In genomic region chrX:12961191-12961718, GRCh38 we compare ENCODE assay signal across 14 cellular contexts. TPM values are rescaled to one million over a fixed set of nuclear protein-coding genes. Genes with fewer than 3 reads are reported as not detected.
DNase-seq lines count a peak whose midpoint lies in the region; ATAC-seq, FAIRE-seq and TF ChIP-seq lines count a peak whose summit lies in the region.
"Had no signal": no experiment of that assay in that cellular context is flagged by ENCODE, and none has a peak within 500 bp of the region (broad histone marks: within the 10 kb centered on the region; RNA-seq: fewer than 3 reads in every experiment).

No MANE protein-coding gene starts in this region.

- H3K9me3 ChIP-seq in Karpas-422 (ENCODE audit: low read length) (no peaks in the 10 kb centered on the region), K562 (replicated peaks; ENCODE audit: control insufficient read depth, insufficient read depth, low read depth, low read length) (no peaks in the 10 kb centered on the region)
- H3K9me3 ChIP-seq: thoracic aorta had no signal

- H3K27me3 ChIP-seq in Karpas-422 (ENCODE audit: low read length) (no peaks in the 10 kb centered on the region), K562 (ENCODE audit: control insufficient read depth in 2 of 2, insufficient read depth in 2 of 2, low read length in 2 of 2) (no peaks in the 10 kb centered on the region)

- BruUV-seq in K562 (replicated peaks; lab: Mats Ljungman, UMichigan), result no TSS peak

- H4K20me1 ChIP-seq in Karpas-422 (ENCODE audit: insufficient read depth, low read depth, low read length) (no peaks in the 10 kb centered on the region), K562 (replicated peaks; ENCODE audit: control insufficient read depth, insufficient read depth, low read length) (no peaks in the 10 kb centered on the region)

- H3K9me2 ChIP-seq in Karpas-422 (replicated peaks; ENCODE audit: insufficient read depth, low read length), result no peaks in the 10 kb centered on the region

- TF ChIP-seq CTCF in K562 (IDR thresholded peaks at IDR 0.05 in 2 of 3, conservative IDR thresholded peaks at IDR 0.05 in 1 of 3; ENCODE audit: insufficient read depth in 2 of 3, low read depth in 1 of 3, low read length in 3 of 3), result no peak

- TF ChIP-seq POLR2A in K562 (conservative IDR thresholded peaks at IDR 0.05), result no peak

- peaks cover 4% of the 10 kb centered on the region for H3K36me3 Mint-ChIP-seq in T-helper 2 cell treated with Interferon-gamma antibody and Interleukin-4, amounts not matched to agents 5 μg/mL and 100 μg/mL, for 36 hours (ENCODE audit: low read depth)
- no peaks in the 10 kb centered on the region for H3K36me3 Mint-ChIP-seq in natural killer cell treated with Interleukin-12 subunit alpha and Interleukin-12 subunit beta and Interleukin-15 and Interleukin-18, amount 100 ng/mL, for 72 hours

- H3K9me1 ChIP-seq in K562 (ENCODE audit: control insufficient read depth, insufficient read depth, low read length), result no peaks in the 10 kb centered on the region

- no peak overlapping the region for H3K4me3 ChIP-seq in Karpas-422 (ENCODE audit: low read length)
- H3K4me3 ChIP-seq in K562, result no peak overlapping the region
- H3K4me3 ChIP-seq: thoracic aorta had no signal

- 49% methylated on average over 2 of the region's 2 CpGs for WGBS in K562 (ENCODE audit: insufficient coverage, low coverage, missing lambda C conversion rate)

- POLR2A ChIA-PET in K562 (lab: Yijun Ruan, JAX), result no interaction called here

- no peak for FAIRE-seq in K562 (lab: Jason Lieb, UNC)
- FAIRE-seq: A204.1 had no signal

- H3K4me2 ChIP-seq in Karpas-422 (ENCODE audit: low read depth, low read length, poor library complexity, severe bottlenecking) (no peak overlapping the region), K562 (ENCODE audit: insufficient read depth, low read length) (peak overlapping the region; percentile 31; the same call in 1 of the 2 replicates)

- intact Hi-C loops in K562 (cut with micrococcal nuclease), result no loop called here

- no peaks in the 10 kb centered on the region for H3K36me3 ChIP-seq in Karpas-422 (ENCODE audit: insufficient read depth, low read length)
- H3K36me3 ChIP-seq in K562 (ENCODE audit: control insufficient read depth, insufficient read depth, low read length), result peaks cover 13% of the 10 kb centered on the region; the same call in 2 of the 3 replicates
- H3K36me3 ChIP-seq: thoracic aorta had no signal

- DNase-seq in T-helper 2 cell treated with Interferon-gamma antibody and Interleukin-4, amounts not matched to agents 5 μg/mL and 100 μg/mL, for 36 hours (ENCODE audit: low spot score), result no peak
- DNase-seq in T-helper 2 cell, result no peak
- peak; percentile 9 for DNase-seq in Karpas-422
- no peak for DNase-seq in K562 (ENCODE audit: extremely low read depth in 1 of 4, low spot score in 3 of 4)
- DNase-seq in natural killer cell treated with Interleukin-12 subunit alpha and Interleukin-12 subunit beta and Interleukin-15 and Interleukin-18, amount 100 ng/mL, for 72 hours (ENCODE audit: low spot score), result no peak
- no peak for DNase-seq in SIG-M5 (lab: John Stamatoyannopoulos, UW)
- DNase-seq in NCI-H1048 (lab: John Stamatoyannopoulos, UW), result no peak
- DNase-seq: activated gamma-delta T cell; central memory CD4-positive, alpha-beta T cell; DMS 273 treated with DMSO at 0.1 percent for 48 hours had no signal

- H3K4me1 Mint-ChIP-seq in T-helper 2 cell treated with Interferon-gamma antibody and Interleukin-4, amounts not matched to agents 5 μg/mL and 100 μg/mL, for 36 hours (ENCODE audit: low read depth), result peaks cover 46% of the 10 kb centered on the region
- peaks cover 53 to 54% of the 10 kb centered on the region in 2 donors for H3K4me1 Mint-ChIP-seq in natural killer cell treated with Interleukin-12 subunit alpha and Interleukin-12 subunit beta and Interleukin-15 and Interleukin-18, amount 100 ng/mL, for 72 hours (ENCODE audit: low read depth in 2 of 2)

- H3K4me3 Mint-ChIP-seq in T-helper 2 cell treated with Interferon-gamma antibody and Interleukin-4, amounts not matched to agents 5 μg/mL and 100 μg/mL, for 36 hours, result peak overlapping the region; percentile 17
- peak overlapping the region; percentile 66 for H3K4me3 Mint-ChIP-seq in natural killer cell treated with Interleukin-12 subunit alpha and Interleukin-12 subunit beta and Interleukin-15 and Interleukin-18, amount 100 ng/mL, for 72 hours

- H3K79me2 ChIP-seq in Karpas-422 (ENCODE audit: low read length) (no peaks in the 10 kb centered on the region), K562 (ENCODE audit: control insufficient read depth, insufficient read depth, low read length) (peaks cover 25% of the 10 kb centered on the region)

- no peak overlapping the region for H3K9ac ChIP-seq in Karpas-422 (ENCODE audit: low read length)
- H3K9ac ChIP-seq in K562 (ENCODE audit: insufficient read depth in 1 of 2, low read depth in 2 of 2, low read length in 2 of 2), result no peak overlapping the region; a peak in 1 of 4 replicates

- H3K27ac Mint-ChIP-seq in T-helper 2 cell treated with Interferon-gamma antibody and Interleukin-4, amounts not matched to agents 5 μg/mL and 100 μg/mL, for 36 hours, result peak overlapping the region; percentile 83
- H3K27ac Mint-ChIP-seq in natural killer cell treated with Interleukin-12 subunit alpha and Interleukin-12 subunit beta and Interleukin-15 and Interleukin-18, amount 100 ng/mL, for 72 hours, result peak overlapping the region; percentile 68 to 89

- TF ChIP-seq RAD21 in K562 (CRISPR knock-in tag; conservative IDR thresholded peaks at IDR 0.05 in 1 of 2, IDR thresholded peaks at IDR 0.05 in 1 of 2), result no peak

- H3K27ac ChIP-seq in Karpas-422 (ENCODE audit: low read length), result no peak overlapping the region
- H3K27ac ChIP-seq in K562 (ENCODE audit: extremely low read depth, low read depth, low read length), result peak overlapping the region; percentile 40; the same call in 2 of the 3 replicates
- H3K27ac ChIP-seq: thoracic aorta had no signal

- ATAC-seq in K562 (no peak), GM21825 (IDR thresholded peaks at IDR 0.05; ENCODE audit: unreplicated experiment) (no peak)
- no peak for ATAC-seq in natural killer cell treated with Interleukin-12 subunit alpha and Interleukin-12 subunit beta and Interleukin-15 and Interleukin-18, amount 100 ng/mL, for 72 hours

- no peak overlapping the region for H2AFZ ChIP-seq in Karpas-422 (ENCODE audit: low read length)
- peak overlapping the region; percentile 40; the same call in 1 of the 2 replicates for H2AFZ ChIP-seq in K562 (ENCODE audit: low read depth, low read length)

- H3K4me1 ChIP-seq in Karpas-422 (ENCODE audit: low read length) (peaks cover 37% of the 10 kb centered on the region), K562 (replicated peaks in 1 of 2; ENCODE audit: control insufficient read depth in 2 of 2, insufficient read depth in 2 of 2, low read length in 2 of 2) (peaks cover 24 to 42% of the 10 kb centered on the region in 2 experiments)

- CTCF ChIA-PET in K562 (lab: Yijun Ruan, JAX; ENCODE audit: low intra/inter-chr PET ratio), result no interaction called here

- H3K9me3 Mint-ChIP-seq in T-helper 2 cell treated with Interferon-gamma antibody and Interleukin-4, amounts not matched to agents 5 μg/mL and 100 μg/mL, for 36 hours, result no peaks in the 10 kb centered on the region
- H3K9me3 Mint-ChIP-seq in natural killer cell treated with Interleukin-12 subunit alpha and Interleukin-12 subunit beta and Interleukin-15 and Interleukin-18, amount 100 ng/mL, for 72 hours, result peaks cover 3% of the 10 kb centered on the region

- in situ Hi-C loops in K562 (cut with MboI), result loop anchor here (25.0 kb wide), 1 partner anchor 701 kb away; the partner anchor contains the start of gene TCEANC

- TF ChIP-seq EP300 in K562 (IDR thresholded peaks at IDR 0.05; ENCODE audit: low read length), result no peak

- no peaks in the 10 kb centered on the region for H3K27me3 Mint-ChIP-seq in T-helper 2 cell treated with Interferon-gamma antibody and Interleukin-4, amounts not matched to agents 5 μg/mL and 100 μg/mL, for 36 hours (ENCODE audit: low read depth)
- peaks cover 0 to 6% of the 10 kb centered on the region in 2 donors for H3K27me3 Mint-ChIP-seq in natural killer cell treated with Interleukin-12 subunit alpha and Interleukin-12 subunit beta and Interleukin-15 and Interleukin-18, amount 100 ng/mL, for 72 hours

RNA-seq across cellular contexts. Expression of gene TMSB4X, which starts 13.7 kb away (rescaled TPM):
- 2,363 and 3,856 TPM in 2 replicates for total RNA-seq in Karpas-422 (2014; rRNA removed; shearing (Covaris generic); ENCODE audit: low replicate concordance)
- 101 and 112 TPM in 2 replicates for total RNA-seq in K562 (2011; cell fraction: chromatin; rRNA removed; ENCODE audit: low replicate concordance)
- 168 and 187 TPM in 2 replicates for total RNA-seq in K562 (2011; cell fraction: nucleolus; rRNA removed)
- total RNA-seq in K562 (2011; cell fraction: nucleoplasm; rRNA removed), result 227 and 306 TPM in 2 replicates
- total RNA-seq in K562 (2014; rRNA removed) (1,035 and 1,094 TPM in 2 replicates), K562 (2014; rRNA removed; fragmentation: Illumina TruSeq; extraction: Trizol) (1,529 and 1,745 TPM in 2 replicates), K562 (2015; rRNA removed; fragmentation: Illumina TruSeq; extraction: Trizol) (1,145 and 1,178 TPM in 2 replicates), K562 (2021) (1,266 and 1,292 TPM in 2 replicates)
- polyA plus RNA-seq in K562 (2011; rRNA removed) (1,337 and 1,853 TPM in 2 replicates), K562 (2014; fragmentation: Illumina TruSeq; extraction: Trizol) (1,680 and 2,424 TPM in 2 replicates), K562 (2014; fragmentation: Nextera tagmentation; extraction: Ambion mirVana) (1,000 to 10,000 TPM; 1,688 to 2,035 TPM), K562 (2014; rRNA removed) (1,576 and 1,785 TPM in 2 replicates)
- 358 and 852 TPM in 2 replicates for polyA plus RNA-seq in K562 (2011; cell fraction: cytosol; rRNA removed)
- polyA plus RNA-seq in K562 (2011; cell fraction: nucleus; rRNA removed), result 404 and 705 TPM in 2 replicates
- 2,539 and 2,674 TPM in 2 replicates for polyA plus RNA-seq in K562 (2012)
- polyA minus RNA-seq in K562 (2011; rRNA and poly(A)+ RNA removed), result 876 and 1,337 TPM in 2 replicates
- 265 and 346 TPM in 2 replicates for polyA minus RNA-seq in K562 (2011; cell fraction: cytosol; rRNA and poly(A)+ RNA removed)
- 112 and 295 TPM in 2 replicates for polyA minus RNA-seq in K562 (2011; cell fraction: nucleus; rRNA and poly(A)+ RNA removed)
- 1,000 to 10,000 TPM; 2,674 to 5,601 TPM for total RNA-seq in natural killer cell treated with Interleukin-12 subunit alpha and Interleukin-12 subunit beta and Interleukin-15 and Interleukin-18, amount 100 ng/mL, for 72 hours

RNA-seq across cellular contexts. Expression of gene TLR8, which starts 54.8 kb away (rescaled TPM):
- total RNA-seq in Karpas-422 (2014; rRNA removed; shearing (Covaris generic); ENCODE audit: low replicate concordance), result not detected in 2 replicates
- total RNA-seq in K562 (2011; cell fraction: chromatin; rRNA removed; ENCODE audit: low replicate concordance), result not detected in 2 replicates
- total RNA-seq in K562 (2011; cell fraction: nucleolus; rRNA removed), result not detected in 2 replicates
- total RNA-seq in K562 (2011; cell fraction: nucleoplasm; rRNA removed), result not detected in 2 replicates
- total RNA-seq in K562 (2014; rRNA removed) (not detected in 2 replicates), K562 (2014; rRNA removed; fragmentation: Illumina TruSeq; extraction: Trizol) (not detected in 2 replicates), K562 (2015; rRNA removed; fragmentation: Illumina TruSeq; extraction: Trizol) (not detected in 2 replicates), K562 (2021) (not detected in 2 replicates)
- polyA plus RNA-seq in K562 (2011; rRNA removed) (not detected in 2 replicates), K562 (2014; fragmentation: Illumina TruSeq; extraction: Trizol) (not detected in 2 replicates), K562 (2014; fragmentation: Nextera tagmentation; extraction: Ambion mirVana) (not detected), K562 (2014; rRNA removed) (not detected in 2 replicates)
- polyA plus RNA-seq in K562 (2011; cell fraction: cytosol; rRNA removed), result not detected in 2 replicates
- polyA plus RNA-seq in K562 (2011; cell fraction: nucleus; rRNA removed), result not detected in 2 replicates
- 0.13 and 0.32 TPM in 2 replicates for polyA plus RNA-seq in K562 (2012)
- polyA minus RNA-seq in K562 (2011; rRNA and poly(A)+ RNA removed), result not detected in 2 replicates
- polyA minus RNA-seq in K562 (2011; cell fraction: cytosol; rRNA and poly(A)+ RNA removed), result not detected in 2 replicates
- polyA minus RNA-seq in K562 (2011; cell fraction: nucleus; rRNA and poly(A)+ RNA removed), result not detected in 2 replicates
- not detected for total RNA-seq in natural killer cell treated with Interleukin-12 subunit alpha and Interleukin-12 subunit beta and Interleukin-15 and Interleukin-18, amount 100 ng/mL, for 72 hours
- total RNA-seq: fibroblast of lung had no signal
- polyA plus RNA-seq: fibroblast of lung had no signal
